Comparison of ENCODE assay signal across 8 cellular contexts in the genomic region with DNA sequence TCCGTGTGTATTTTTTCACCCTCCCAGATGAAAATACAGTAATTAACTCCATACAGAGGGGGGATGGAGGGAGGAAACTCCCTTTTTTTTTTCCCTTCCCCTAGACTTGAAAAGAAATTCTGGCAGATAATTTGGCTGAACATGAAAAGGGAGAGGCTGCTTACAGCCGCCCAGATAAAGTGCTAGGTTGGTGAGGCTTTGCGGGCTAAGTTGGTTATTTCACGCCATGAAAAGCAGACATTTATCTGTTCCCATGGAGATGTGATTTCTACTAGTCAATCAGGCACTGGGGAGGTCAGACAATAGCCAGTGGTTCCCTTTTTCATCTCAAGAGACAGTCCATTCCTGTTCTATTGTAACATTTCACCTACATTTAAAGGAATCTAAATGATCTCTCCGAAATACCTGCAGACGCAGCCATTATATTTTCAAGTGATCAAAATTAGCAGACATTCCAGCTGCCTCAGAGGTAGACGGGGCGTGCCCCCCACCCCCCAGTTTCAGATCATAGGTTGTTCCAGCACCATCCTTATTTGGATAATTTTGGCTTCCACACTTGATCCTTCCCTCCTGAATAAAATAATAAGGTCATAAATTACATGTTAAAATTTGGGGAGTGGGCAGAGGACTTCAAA.
DNase-seq lines count a peak whose midpoint lies in the region; ATAC-seq and TF ChIP-seq lines count a peak whose summit lies in the region.

No MANE protein-coding gene starts in this region.

- CTCF ChIA-PET in Caco-2 (lab: Charles Lee) = interaction anchor here (0.7 to 2.7 kb wide), 9 partner anchors 19 to 167 kb away, joined by 3 to 14 read pairs (median 4); no protein-coding TSS in a partner anchor

- H3K4me1 ChIP-seq in Caco-2 (peaks cover 75% of the 10 kb centered on the region), MM.1S (ENCODE audit: low read length) (peaks cover 40% of the 10 kb centered on the region)

- peak overlapping the region; percentile 66 for H3K9ac ChIP-seq in MM.1S (ENCODE audit: low read length)

- peak overlapping the region; percentile 90 for H3K4me2 ChIP-seq in MM.1S (ENCODE audit: low read depth, low read length)

- peak overlapping the region; percentile 36 for H2AFZ ChIP-seq in MM.1S (ENCODE audit: low read length)

- TF ChIP-seq CTCF in Caco-2 (IDR thresholded peaks at IDR 0.05; ENCODE audit: insufficient read depth in 1 of 2, low read depth in 1 of 2, low read length in 1 of 2, severe bottlenecking in 1 of 2, unreplicated experiment in 1 of 2) (no peak), MM.1S (IDR thresholded peaks at IDR 0.05; ENCODE audit: low read length) (no peak), nephron progenitor cell (IDR thresholded peaks at IDR 0.05) (no peak), GM10266 (IDR thresholded peaks at IDR 0.05; ENCODE audit: control insufficient read depth, insufficient read depth, low read depth, missing control alignments) (no peak), GM13977 (IDR thresholded peaks at IDR 0.05; ENCODE audit: extremely low read depth, insufficient read depth, missing control alignments) (no peak)

- BruUV-seq in Caco-2 (replicated peaks; lab: Mats Ljungman, UMichigan) = no TSS peak

- H3K4me3 Mint-ChIP-seq in Caco-2 (ENCODE audit: unreplicated experiment) (peak overlapping the region; percentile 72), nephron progenitor cell (peak overlapping the region; percentile 84)
- peak overlapping the region; percentile 33 for H3K4me3 Mint-ChIP-seq in central memory CD8-positive, alpha-beta T cell

- H3K27me3 ChIP-seq in Caco-2 (replicated peaks; ENCODE audit: control insufficient read depth, insufficient read depth, low read length) (no peaks in the 10 kb centered on the region), MM.1S (replicated peaks; ENCODE audit: insufficient read depth, low read length) (no peaks in the 10 kb centered on the region)

- H3K27ac Mint-ChIP-seq in Caco-2 (ENCODE audit: unreplicated experiment) (peak overlapping the region; percentile 95), nephron progenitor cell (peak overlapping the region; percentile 99)
- H3K27ac Mint-ChIP-seq in central memory CD8-positive, alpha-beta T cell (ENCODE audit: low read depth) = no peak overlapping the region

- no peak for ATAC-seq in central memory CD8-positive, alpha-beta T cell (replicated peaks; ENCODE audit: extremely low read depth, poor library complexity, severe bottlenecking)
- no peak for ATAC-seq in HG03439 (IDR thresholded peaks at IDR 0.05; ENCODE audit: unreplicated experiment)

- intact Hi-C loops in Caco-2 (cut with micrococcal nuclease; ENCODE audit: unreplicated experiment) = loop anchor here (1.0 to 10.0 kb wide), 10 partner anchors 11 to 327 kb away; no protein-coding TSS in a partner anchor

- H3K4me3 ChIP-seq in Caco-2 (ENCODE audit: low read depth, low read length) (peak overlapping the region; percentile 35), MM.1S (ENCODE audit: low read length) (peak overlapping the region; percentile 52)

- POLR2A ChIA-PET in Caco-2 (lab: Charles Lee) = interaction anchor here (0.6 to 2.7 kb wide), 8 partner anchors 24 to 116 kb away, joined by 3 to 34 read pairs (median 6); no protein-coding TSS in a partner anchor

- H3K9me2 ChIP-seq in MM.1S (replicated peaks; ENCODE audit: insufficient read depth, low read length) = no peaks in the 10 kb centered on the region

- H3K4me1 Mint-ChIP-seq in Caco-2 (ENCODE audit: low read depth, unreplicated experiment) = peaks cover 74% of the 10 kb centered on the region
- peaks cover 31% of the 10 kb centered on the region for H3K4me1 Mint-ChIP-seq in central memory CD8-positive, alpha-beta T cell
- peaks cover 83% of the 10 kb centered on the region for H3K4me1 Mint-ChIP-seq in nephron progenitor cell

- H3F3A ChIP-seq in MM.1S (ENCODE audit: insufficient read depth, low read length) = peaks cover 53% of the 10 kb centered on the region

- no peaks in the 10 kb centered on the region for H3K9me3 Mint-ChIP-seq in Caco-2 (ENCODE audit: unreplicated experiment)
- no peaks in the 10 kb centered on the region for H3K9me3 Mint-ChIP-seq in central memory CD8-positive, alpha-beta T cell
- H3K9me3 Mint-ChIP-seq in nephron progenitor cell = peaks cover 5% of the 10 kb centered on the region

- DNase-seq in Caco-2 = no peak
- DNase-seq in MM.1S = peak; percentile 10
- DNase-seq in central memory CD8-positive, alpha-beta T cell (ENCODE audit: low spot score in 2 of 2) = no peak
- DNase-seq in nephron progenitor cell = no peak
- no peak for DNase-seq in GM10266 (ENCODE audit: extremely low spot score)
- no peak for DNase-seq in midbrain (lab: John Stamatoyannopoulos, UW)
- DNase-seq in GM13977 (ENCODE audit: low spot score) = no peak

- no peaks in the 10 kb centered on the region for H3K36me3 ChIP-seq in Caco-2 (ENCODE audit: control insufficient read depth, insufficient read depth, low read length)
- no peaks in the 10 kb centered on the region for H3K36me3 ChIP-seq in MM.1S (replicated peaks; ENCODE audit: insufficient read depth, low read length)

- H3K9me3 ChIP-seq in Caco-2 (no peaks in the 10 kb centered on the region), MM.1S (replicated peaks; ENCODE audit: insufficient read depth, low read length) (no peaks in the 10 kb centered on the region)

- no peaks in the 10 kb centered on the region for H3K79me2 ChIP-seq in MM.1S (ENCODE audit: low read length)

- H3K27me3 Mint-ChIP-seq in Caco-2 (ENCODE audit: insufficient read depth, unreplicated experiment) (no peaks in the 10 kb centered on the region), nephron progenitor cell (ENCODE audit: low read depth, poor library complexity) (no peaks in the 10 kb centered on the region)
- no peaks in the 10 kb centered on the region for H3K27me3 Mint-ChIP-seq in central memory CD8-positive, alpha-beta T cell

- in situ Hi-C loops in GM13977 (cut with MboI; ENCODE audit: low pct_unique_long_range_greater_than_20kb, low sequenced_read_pairs, unreplicated experiment) = loop anchor here (10.0 to 25.0 kb wide), 2 partner anchors 83 to 175 kb away; no protein-coding TSS in a partner anchor

- peak overlapping the region; percentile 76 for H3K27ac ChIP-seq in MM.1S (ENCODE audit: low read length)

- H3K36me3 Mint-ChIP-seq in Caco-2 (ENCODE audit: insufficient read depth, unreplicated experiment) (peaks cover 5% of the 10 kb centered on the region), nephron progenitor cell (ENCODE audit: low read depth) (peaks cover 5% of the 10 kb centered on the region)
- no peaks in the 10 kb centered on the region for H3K36me3 Mint-ChIP-seq in central memory CD8-positive, alpha-beta T cell (ENCODE audit: insufficient read depth)

- H4K20me1 ChIP-seq in MM.1S (ENCODE audit: insufficient read depth, low read length) = no peaks in the 10 kb centered on the region

Comparison
In these comparisons a context has a peak if more than half of its experiments do, and no peak if none do; other contexts are left out.
1. H3K4me3 Mint-ChIP-seq: peak in every context shown above with its lines; median percentile 84 in nephron progenitor cell; 72 in Caco-2; 33 in central memory CD8-positive, alpha-beta T cell.